1 cellular context compared by ENCODE assay signal in genomic region chr11:101775033-101775432, GRCh38.
TF ChIP-seq lines count a peak whose summit lies in the region.

No MANE protein-coding gene starts in this region.

TF ChIP-seq in IMR-90, 13 proteins besides CTCF, POLR2A, EP300 and RAD21:
- TF ChIP-seq CEBPB (IDR thresholded peaks at IDR 0.05; ENCODE audit: low read depth, low read length), result peak; percentile 66
- TF ChIP-seq MXI1 (IDR thresholded peaks at IDR 0.05; ENCODE audit: borderline replicate concordance, low read depth, low read length), result no peak
- TF ChIP-seq BHLHE40 (IDR thresholded peaks at IDR 0.05; ENCODE audit: low read depth, low read length), result no peak
